Comparison of ENCODE assay signal across 8 cellular contexts in the genomic region with DNA sequence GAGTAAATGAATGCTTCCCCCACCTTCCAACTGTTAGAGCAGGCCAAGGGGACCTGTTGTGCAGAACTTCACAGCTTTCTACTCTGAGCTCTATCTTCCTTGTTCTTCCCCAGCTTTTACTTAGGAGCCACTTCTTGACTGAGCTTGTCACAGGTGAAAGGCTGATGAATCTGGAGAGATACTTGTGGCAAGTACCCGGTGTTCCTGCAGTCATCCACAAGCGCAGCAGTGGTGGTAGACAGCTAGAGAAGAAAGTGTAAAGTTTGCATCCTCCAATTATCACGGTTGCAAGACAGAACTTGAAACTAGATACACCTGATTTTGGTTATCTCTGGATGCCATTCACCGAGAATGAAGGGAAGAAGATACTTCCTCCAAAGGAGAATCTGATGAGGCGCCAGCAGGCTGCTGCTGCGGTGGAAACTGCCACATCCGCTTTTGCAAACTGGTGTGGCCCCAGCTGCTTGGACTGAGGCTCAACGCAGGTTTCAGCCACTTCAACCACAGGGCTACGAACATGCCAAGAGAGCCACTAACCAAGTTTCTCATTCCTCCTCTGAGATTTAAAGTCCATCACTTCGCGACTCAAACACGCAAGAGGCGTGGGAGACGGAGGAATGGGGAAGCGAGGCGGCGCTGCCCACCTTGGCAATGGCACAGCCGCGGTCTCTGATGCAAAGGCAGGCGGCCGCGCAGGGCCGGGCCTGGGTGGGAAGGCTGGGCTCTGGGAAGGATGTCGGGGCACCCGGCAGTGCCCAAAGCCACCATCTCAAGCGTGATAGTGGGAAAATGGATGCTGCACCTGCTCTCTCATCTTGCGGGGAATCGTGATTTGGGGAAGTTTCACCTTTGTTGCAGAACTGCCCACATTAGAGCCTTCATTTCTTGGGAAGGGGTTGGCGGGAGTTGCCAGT. TPM values are rescaled to one million over a fixed set of nuclear protein-coding genes. Genes with fewer than 3 reads are reported as not detected.
DNase-seq lines count a peak whose midpoint lies in the region; ATAC-seq, FAIRE-seq and TF ChIP-seq lines count a peak whose summit lies in the region.

No MANE protein-coding gene starts in this region.

- H3K27me3 ChIP-seq in ACC112 (ENCODE audit: insufficient read depth, low read length) (peaks cover 16% of the 10 kb centered on the region), RWPE2 (ENCODE audit: insufficient read depth, poor library complexity, severe bottlenecking) (no peaks in the 10 kb centered on the region), bronchial epithelial cell (ENCODE audit: control insufficient read depth, insufficient read depth, low read length) (no peaks in the 10 kb centered on the region), stomach (peaks cover 0 to 4% (median 3%) of the 10 kb centered on the region in 3 donors)

- peak; percentile 36 for FAIRE-seq in bronchial epithelial cell (lab: Jason Lieb, UNC)

- intact Hi-C loops in lower leg skin (cut with DNase I; ENCODE audit: low total_unique reads) (no loop called here), stomach (cut with DNase I; ENCODE audit: low total_unique reads) (no loop called here)

- H3K4me1 ChIP-seq in ACC112 (ENCODE audit: control insufficient read depth, insufficient read depth, low read length, unreplicated experiment) (peaks cover 3% of the 10 kb centered on the region), RWPE2 (ENCODE audit: insufficient read depth, poor library complexity, severe bottlenecking) (peaks cover 13% of the 10 kb centered on the region), stomach (peaks cover 11 to 32% (median 27%) of the 10 kb centered on the region in 4 donors)

- TF ChIP-seq POLR2A in lower leg skin (IDR thresholded peaks at IDR 0.05) (no peak), stomach (IDR thresholded peaks at IDR 0.05) (no peak)

- DNase-seq in RWPE2 (ENCODE audit: low spot score) (no peak), bronchial epithelial cell (ENCODE audit: low read depth) (no peak), lower leg skin (ENCODE audit: low spot score in 2 of 2) (peak in 1 of 2 donors; percentile 24), stomach (peak; percentile 58), NK-92 (lab: John Stamatoyannopoulos, UW; ENCODE audit: unreplicated experiment) (no peak)

- TF ChIP-seq CTCF in RWPE2 (IDR thresholded peaks at IDR 0.05; ENCODE audit: poor library complexity, severe bottlenecking), result peak; percentile 29
- TF ChIP-seq CTCF in bronchial epithelial cell (IDR thresholded peaks at IDR 0.05; ENCODE audit: insufficient read depth, low read length, severe bottlenecking), result peak; percentile 47
- no peak for TF ChIP-seq CTCF in lower leg skin (IDR thresholded peaks at IDR 0.05)
- TF ChIP-seq CTCF in stomach (IDR thresholded peaks at IDR 0.05), result peak in 1 of 7 experiments; percentile 49

- H3K4me3 ChIP-seq in ACC112 (ENCODE audit: low read depth, low read length) (peak overlapping the region; percentile 80), RWPE2 (ENCODE audit: severe bottlenecking) (peak overlapping the region; percentile 83), bronchial epithelial cell (ENCODE audit: low read depth, low read length) (peak overlapping the region; percentile 55), lower leg skin (ENCODE audit: low read depth, poor library complexity, severe bottlenecking) (peak overlapping the region; percentile 30), stomach (peak overlapping the region; percentile 49 to 67 (median 52))

- no peaks in the 10 kb centered on the region for H3K79me2 ChIP-seq in ACC112 (ENCODE audit: control insufficient read depth, insufficient read depth, low read length, unreplicated experiment)

- 10 to 16% methylated on average over 29 of the region's 29 CpGs for whole genome bisulfite sequencing in lower leg skin, 2 donors
- 7 to 32% (median 14%) methylated on average over 27 to 29 of the region's 29 CpGs for WGBS in stomach, 5 donors

- no peak for TF ChIP-seq EP300 in stomach (IDR thresholded peaks at IDR 0.05)

- no peaks in the 10 kb centered on the region for H3K36me3 ChIP-seq in ACC112 (ENCODE audit: insufficient read depth, low read length)
- H3K36me3 ChIP-seq in RWPE2 (ENCODE audit: low read depth), result no peaks in the 10 kb centered on the region
- no peaks in the 10 kb centered on the region for H3K36me3 ChIP-seq in bronchial epithelial cell (ENCODE audit: control insufficient read depth, insufficient read depth, low read length)
- H3K36me3 ChIP-seq in stomach, result no peaks in the 10 kb centered on the region

- no peaks in the 10 kb centered on the region for H3K9me3 ChIP-seq in RWPE2 (ENCODE audit: severe bottlenecking)
- H3K9me3 ChIP-seq in stomach, result no peaks in the 10 kb centered on the region

- no peak overlapping the region for H3K27ac ChIP-seq in ACC112 (ENCODE audit: low read depth, low read length)
- H3K27ac ChIP-seq in RWPE2 (ENCODE audit: poor library complexity, severe bottlenecking), result peak overlapping the region; percentile 80
- H3K27ac ChIP-seq in stomach, result peak overlapping the region; percentile 78 to 88 (median 80)

- peak overlapping the region; percentile 96 for H2AFZ ChIP-seq in ACC112 (ENCODE audit: low read length, unreplicated experiment)

- ATAC-seq in GM18861 (IDR thresholded peaks at IDR 0.05; ENCODE audit: unreplicated experiment), result peak; percentile 83
- ATAC-seq in HG03025 (IDR thresholded peaks at IDR 0.05; ENCODE audit: low FRiP score, unreplicated experiment), result peak; percentile 88
- peak; percentile 8; the same call in 1 of the 3 replicates for ATAC-seq in RWPE2 (ENCODE audit: low read depth)

RNA-seq across cellular contexts. Expression of a gene that starts 1.3 kb away (rescaled TPM):
- total RNA-seq in bronchial epithelial cell (20.8 and 25.2 TPM in 2 replicates), lower leg skin (100 to 1,000 TPM in 3 of 4 donors, 10 to 100 TPM in 1; 83.0 to 142 (median 118) TPM), stomach (100 to 1,000 TPM in 1 of 5 donors, 10 to 100 TPM in 4; 11.6 to 177 (median 17.6) TPM)
- polyA plus RNA-seq in stomach, result 1 to 10 TPM in 1 of 3 donors, under 1 TPM in 2; 0.90 to 1.1 (median 1.00) TPM

Comparison
In these comparisons a context has a peak if more than half of its experiments do, and no peak if none do; other contexts are left out.
1. H3K4me3 ChIP-seq: peak in every context shown above with its lines; median percentile 83 in RWPE2; 80 in ACC112; 55 in bronchial epithelial cell; 52 in stomach; 30 in lower leg skin.
2. ATAC-seq: peak in every context shown above with its lines; median percentile 88 in HG03025; 83 in GM18861; 8 in RWPE2.
3. CTCF ChIP-seq: peak in RWPE2 (single experiment) and bronchial epithelial cell (single experiment); none in lower leg skin (0 of 3).